33 cellular contexts compared by ENCODE assay signal in genomic region chr11:36550385-36551115, GRCh38. TPM values are rescaled to one million over a fixed set of nuclear protein-coding genes. Genes with fewer than 3 reads are reported as not detected.
"Had no signal": no experiment of that assay in that cellular context is flagged by ENCODE, and none has a peak within 500 bp of the region (broad histone marks: within the 10 kb centered on the region; RNA-seq: fewer than 3 reads in every experiment).

No MANE protein-coding gene starts in this region.

- H3K4me1 Mint-ChIP-seq: neural crest cell; stimulated activated naive B cell treated with anti-CD40 and anti-IgM and Interleukin-4, amounts not matched to agents 10 μg/mL and 1 μg/mL and 100 μg/mL, for 72 hours had no signal

- H3K79me2 ChIP-seq: parathyroid adenoma had no signal

- H3K9ac ChIP-seq: parathyroid adenoma had no signal

- H3K9me3 ChIP-seq: esophagus squamous epithelium, left ventricle myocardium inferior, lower lobe of right lung, neutrophil, prostate gland, right atrium auricular region, sigmoid colon, transverse colon, vagina had no signal

- H3K36me3 ChIP-seq: esophagus squamous epithelium, heart right ventricle, left ventricle myocardium inferior, lower lobe of right lung, neutrophil, prostate gland, right atrium auricular region, sigmoid colon, spleen, transverse colon, vagina had no signal

- ATAC-seq: heart right ventricle; left colon; lower lobe of right lung; naive thymus-derived CD8-positive, alpha-beta T cell; stimulated activated naive B cell treated with anti-CD40 and anti-IgM and Interleukin-4, amounts not matched to agents 10 μg/mL and 1 μg/mL and 100 μg/mL, for 72 hours had no signal

- DNase-seq: dermis blood vessel endothelial cell; effector memory CD4-positive, alpha-beta T cell; erythroblast; esophagus squamous epithelium; foreskin melanocyte; glutamatergic neuron; heart right ventricle; hippocampal formation; islet precursor cell; kidney glomerular epithelial cell; left colon; left ventricle myocardium inferior; lower lobe of right lung; naive thymus-derived CD8-positive, alpha-beta T cell; sigmoid colon; spleen; stimulated activated CD4-positive, alpha-beta T cell treated with anti-CD3 and anti-CD28 coated beads, Interleukin-4, amount 100 ng/mL, for 4 hours; stimulated activated naive B cell treated with anti-CD40 and anti-IgM and Interleukin-4, amounts not matched to agents 10 μg/mL and 1 μg/mL and 100 μg/mL, for 72 hours; transverse colon had no signal

- H3K4me3 ChIP-seq: coronary artery, esophagus squamous epithelium, heart right ventricle, left ventricle myocardium inferior, lower lobe of right lung, prostate gland, right atrium auricular region, sigmoid colon, spleen, transverse colon, vagina had no signal

- H3K4me1 ChIP-seq: esophagus squamous epithelium, left ventricle myocardium inferior, lower lobe of right lung, parathyroid adenoma, prostate gland, right atrium auricular region, sigmoid colon, spleen, transverse colon, vagina had no signal

- H3K27ac Mint-ChIP-seq: stimulated activated naive B cell treated with anti-CD40 and anti-IgM and Interleukin-4, amounts not matched to agents 10 μg/mL and 1 μg/mL and 100 μg/mL, for 72 hours; stimulated activated naive CD8-positive, alpha-beta T cell treated with anti-CD3 and anti-CD28 coated beads, Interleukin-15, Interleukin-2, amounts not matched to agents 100 ng/mL and 50 ng/mL, for 24 hours had no signal

- H3K9me3 Mint-ChIP-seq: neural crest cell; stimulated activated naive CD8-positive, alpha-beta T cell treated with anti-CD3 and anti-CD28 coated beads, Interleukin-15, Interleukin-2, amounts not matched to agents 100 ng/mL and 50 ng/mL, for 24 hours had no signal

- H3K36me3 Mint-ChIP-seq: stimulated activated naive B cell treated with anti-CD40 and anti-IgM and Interleukin-4, amounts not matched to agents 10 μg/mL and 1 μg/mL and 100 μg/mL, for 72 hours had no signal

- FAIRE-seq: endometrium had no signal

- H3K27me3 ChIP-seq: esophagus squamous epithelium, heart right ventricle, neutrophil, right atrium auricular region, sigmoid colon, spleen, transverse colon, vagina had no signal

- H3K4me3 Mint-ChIP-seq: naive thymus-derived CD8-positive, alpha-beta T cell; neural crest cell; stimulated activated naive B cell treated with anti-CD40 and anti-IgM and Interleukin-4, amounts not matched to agents 10 μg/mL and 1 μg/mL and 100 μg/mL, for 72 hours; stimulated activated naive CD8-positive, alpha-beta T cell treated with anti-CD3 and anti-CD28 coated beads, Interleukin-15, Interleukin-2, amounts not matched to agents 100 ng/mL and 50 ng/mL, for 24 hours had no signal

- H3K27ac ChIP-seq: coronary artery, esophagus squamous epithelium, heart right ventricle, left ventricle myocardium inferior, lower lobe of right lung, neutrophil, parathyroid adenoma, prostate gland, right atrium auricular region, sigmoid colon, spleen, transverse colon, vagina had no signal

- H2AFZ ChIP-seq: parathyroid adenoma had no signal

RNA-seq across cellular contexts. Expression of gene RAG2, which starts 47.5 kb away (rescaled TPM):
- total RNA-seq: dermis blood vessel endothelial cell; esophagus squamous epithelium; heart right ventricle; left colon; left ventricle myocardium inferior; lower lobe of right lung; mesenteric fat pad; myocyte; naive thymus-derived CD8-positive, alpha-beta T cell; neural crest cell; osteoblast; prostate gland; right atrium auricular region; sigmoid colon; skeletal muscle tissue; spleen; transverse colon; ureter; vagina had no signal
- polyA plus RNA-seq: heart right ventricle; naive thymus-derived CD8-positive, alpha-beta T cell; sigmoid colon; spleen had no signal
